11 cellular contexts compared by ENCODE assay signal in the genomic region with DNA sequence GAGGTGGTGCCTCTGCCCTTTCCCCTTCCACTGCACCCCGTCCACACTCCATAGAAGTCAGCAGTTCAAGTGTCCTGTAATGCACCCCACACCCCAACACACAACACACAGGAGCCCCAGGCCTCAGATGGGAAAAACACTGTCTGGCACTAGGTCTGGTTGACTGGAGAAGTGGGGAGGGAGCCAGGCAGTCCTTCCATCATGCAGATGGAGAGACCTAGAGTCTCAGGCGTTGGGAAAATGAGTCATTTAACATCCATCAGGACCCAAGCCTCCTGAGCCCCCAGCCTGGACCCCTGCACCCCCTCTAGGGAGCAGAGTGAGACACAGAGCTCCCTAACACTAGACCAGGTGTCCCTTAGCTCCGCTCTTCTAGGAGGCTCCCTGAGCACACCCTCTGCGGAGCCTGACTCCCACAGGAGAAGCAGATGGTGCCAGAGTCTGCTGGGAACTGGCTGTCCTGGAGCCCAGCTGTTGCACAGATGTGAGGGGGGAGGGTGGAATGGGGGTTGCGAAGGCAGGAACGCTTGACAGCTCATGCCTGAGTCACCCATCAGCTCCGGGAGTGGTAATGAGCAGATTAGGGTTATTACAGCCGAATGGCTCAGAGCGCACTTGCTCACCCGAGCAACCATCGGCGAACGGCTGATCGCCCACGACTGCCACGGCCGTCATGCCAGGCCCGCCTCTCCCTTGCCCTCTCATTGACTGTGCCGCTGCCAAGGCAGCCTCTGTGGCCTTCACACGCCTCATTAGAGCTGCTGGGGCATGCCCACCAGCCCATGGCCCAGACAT. TPM values are rescaled to one million over a fixed set of nuclear protein-coding genes. Genes with fewer than 3 reads are reported as not detected.
DNase-seq lines count a peak whose midpoint lies in the region; ATAC-seq and TF ChIP-seq lines count a peak whose summit lies in the region.
"Had no signal": no experiment of that assay in that cellular context is flagged by ENCODE, and none has a peak within 500 bp of the region (broad histone marks: within the 10 kb centered on the region; RNA-seq: fewer than 3 reads in every experiment).

No MANE protein-coding gene starts in this region.

- no peak overlapping the region for H3K4me3 ChIP-seq in colonic mucosa
- H3K4me3 ChIP-seq in GM23338 = no peak overlapping the region

- H3F3A ChIP-seq in GM23338 (replicated peaks; ENCODE audit: low read depth) = no peaks in the 10 kb centered on the region

- no peaks in the 10 kb centered on the region for H3K36me3 ChIP-seq in colonic mucosa
- no peaks in the 10 kb centered on the region for H3K36me3 ChIP-seq in GM23338 (ENCODE audit: insufficient read depth)

- no peaks in the 10 kb centered on the region for H3K9me3 Mint-ChIP-seq in CD4-positive, alpha-beta T cell
- H3K9me3 Mint-ChIP-seq in GM23338 (no peaks in the 10 kb centered on the region), CD14-positive monocyte (peaks cover 0 to 2% (median 0%) of the 10 kb centered on the region in 7 donors)
- H3K9me3 Mint-ChIP-seq: activated naive CD4-positive, alpha-beta T cell treated with anti-CD3 and anti-CD28 coated beads, Interleukin-2, amount 50 U/mL, for 24 hours; IgD-negative memory B cell had no signal

- peaks cover 31% of the 10 kb centered on the region for H3K27me3 Mint-ChIP-seq in CD4-positive, alpha-beta T cell
- H3K27me3 Mint-ChIP-seq in GM23338 (ENCODE audit: insufficient read depth, low read depth, poor library complexity) = peaks cover 30% of the 10 kb centered on the region
- peaks cover 6 to 29% (median 17%) of the 10 kb centered on the region in 3 donors for H3K27me3 Mint-ChIP-seq in CD14-positive monocyte (ENCODE audit: low read depth in 3 of 3)

- no peak overlapping the region for H3K4me3 Mint-ChIP-seq in CD4-positive, alpha-beta T cell
- H3K4me3 Mint-ChIP-seq in GM23338 (no peak overlapping the region), CD14-positive monocyte (no peak overlapping the region)
- H3K4me3 Mint-ChIP-seq: activated naive CD4-positive, alpha-beta T cell treated with anti-CD3 and anti-CD28 coated beads, Interleukin-2, amount 50 U/mL, for 24 hours; IgD-negative memory B cell had no signal

- H3K27me3 ChIP-seq in colonic mucosa (no peaks in the 10 kb centered on the region), GM23338 (ENCODE audit: insufficient read depth) (no peaks in the 10 kb centered on the region)
- H3K27me3 ChIP-seq in CD4-positive, alpha-beta T cell (ENCODE audit: control insufficient read depth, insufficient read depth, low read length) = no peaks in the 10 kb centered on the region

- no peak for ATAC-seq in CD4-positive, alpha-beta T cell (ENCODE audit: poor library complexity)
- ATAC-seq in GM23338 = no peak

- H3K4me1 Mint-ChIP-seq in CD4-positive, alpha-beta T cell (ENCODE audit: low read depth) = no peaks in the 10 kb centered on the region
- H3K4me1 Mint-ChIP-seq in GM23338 = peaks cover 25% of the 10 kb centered on the region
- no peaks in the 10 kb centered on the region for H3K4me1 Mint-ChIP-seq in CD14-positive monocyte
- H3K4me1 Mint-ChIP-seq: activated naive CD4-positive, alpha-beta T cell treated with anti-CD3 and anti-CD28 coated beads, Interleukin-2, amount 50 U/mL, for 24 hours had no signal

- H3K4me1 ChIP-seq in colonic mucosa = peaks cover 5% of the 10 kb centered on the region
- peaks cover 23% of the 10 kb centered on the region for H3K4me1 ChIP-seq in GM23338 (ENCODE audit: insufficient read depth)

- CTCF ChIA-PET in CD4-positive, alpha-beta T cell (lab: Charles Lee) = no interaction called here

- H3K27ac Mint-ChIP-seq in CD4-positive, alpha-beta T cell = no peak overlapping the region
- H3K27ac Mint-ChIP-seq in GM23338 (no peak overlapping the region), CD14-positive monocyte (peak overlapping the region in 1 of 7 donors; percentile 31)
- H3K27ac Mint-ChIP-seq: activated naive CD4-positive, alpha-beta T cell treated with anti-CD3 and anti-CD28 coated beads, Interleukin-2, amount 50 U/mL, for 24 hours; IgD-negative memory B cell had no signal

- H3K36me3 Mint-ChIP-seq in CD4-positive, alpha-beta T cell (ENCODE audit: low read depth) = no peaks in the 10 kb centered on the region
- no peaks in the 10 kb centered on the region for H3K36me3 Mint-ChIP-seq in GM23338 (ENCODE audit: low read depth)
- no peaks in the 10 kb centered on the region for H3K36me3 Mint-ChIP-seq in CD14-positive monocyte
- H3K36me3 Mint-ChIP-seq: activated naive CD4-positive, alpha-beta T cell treated with anti-CD3 and anti-CD28 coated beads, Interleukin-2, amount 50 U/mL, for 24 hours; IgD-negative memory B cell had no signal

- no peaks in the 10 kb centered on the region for H3K9me2 ChIP-seq in GM23338 (ENCODE audit: insufficient read depth)

- H2AFZ ChIP-seq in GM23338 = no peak overlapping the region

- H3K27ac ChIP-seq in colonic mucosa = peak overlapping the region; percentile 55
- no peak overlapping the region for H3K27ac ChIP-seq in CD4-positive, alpha-beta T cell (ENCODE audit: low read depth, low read length)
- no peak overlapping the region for H3K27ac ChIP-seq in GM23338 (ENCODE audit: low read depth)

- H3K9ac ChIP-seq in colonic mucosa (ENCODE audit: low read depth in 2 of 2, low read length in 2 of 2) = peak overlapping the region in 1 of 2 donors; percentile 23

- TF ChIP-seq CTCF in AG09319 (IDR thresholded peaks at IDR 0.05; ENCODE audit: low read depth, low read length) = no peak
- TF ChIP-seq CTCF in colonic mucosa (IDR thresholded peaks at IDR 0.05) = no peak
- no peak for TF ChIP-seq CTCF in CD4-positive, alpha-beta T cell (IDR thresholded peaks at IDR 0.05)
- no peak for TF ChIP-seq CTCF in GM23338 (conservative IDR thresholded peaks at IDR 0.05; ENCODE audit: low read depth in 2 of 2)
- TF ChIP-seq CTCF in CD14-positive monocyte (IDR thresholded peaks at IDR 0.05) = no peak

- H3K79me2 ChIP-seq in GM23338 (replicated peaks; ENCODE audit: insufficient read depth) = no peaks in the 10 kb centered on the region

- H4K20me1 ChIP-seq in GM23338 (replicated peaks; ENCODE audit: insufficient read depth) = no peaks in the 10 kb centered on the region

- no peak overlapping the region for H3K4me2 ChIP-seq in GM23338

- H3K9me3 ChIP-seq in colonic mucosa = no peaks in the 10 kb centered on the region
- no peaks in the 10 kb centered on the region for H3K9me3 ChIP-seq in CD4-positive, alpha-beta T cell (ENCODE audit: control insufficient read depth, low read length)

- DNase-seq in AG09319 (ENCODE audit: extremely low read depth, low read depth) = peak; percentile 89
- DNase-seq in NCI-H1105 (lab: John Stamatoyannopoulos, UW) = peak; percentile 48
- peak; percentile 66 for DNase-seq in colonic mucosa
- DNase-seq in myocyte (ENCODE audit: low read depth) = peak; percentile 92
- no peak for DNase-seq in CD4-positive, alpha-beta T cell
- DNase-seq in GM23338 (ENCODE audit: low spot score) = no peak
- DNase-seq in NCI-H774 (lab: John Stamatoyannopoulos, UW) = no peak
- no peak for DNase-seq in CD14-positive monocyte (ENCODE audit: low spot score)
- DNase-seq: stimulated activated CD4-positive, alpha-beta T cell treated with anti-CD3 and anti-CD28 coated beads, Interleukin-15, amount 100 ng/mL, for 24 hours had no signal

- intact Hi-C loops in colonic mucosa (cut with DNase I) (no loop called here), CD14-positive monocyte (cut with micrococcal nuclease) (no loop called here)
- intact Hi-C loops in CD4-positive, alpha-beta T cell (cut with DNase I, micrococcal nuclease) = no loop called here

- POLR2A ChIA-PET in CD4-positive, alpha-beta T cell (lab: Charles Lee) = no interaction called here

RNA-seq across cellular contexts. Expression of gene SYT7, which starts 22.1 kb away (rescaled TPM):
- 10 to 100 TPM in 1 of 2 donors, 1 to 10 TPM in 1; 8.5 to 28.4 TPM for total RNA-seq in colonic mucosa
- total RNA-seq in myocyte = 6.0 and 13.9 TPM in 2 replicates
- polyA plus RNA-seq in myocyte (2012) = 1.6 TPM
- not detected for total RNA-seq in CD4-positive, alpha-beta T cell
- 7.0 and 10.3 TPM in 2 replicates for total RNA-seq in GM23338 (2014; rRNA removed; shearing (Covaris generic))
- 1.6 and 1.8 TPM in 2 replicates for polyA plus RNA-seq in GM23338 (2016; fragmentation: Nextera tagmentation; extraction: Ambion mirVana)
- polyA plus RNA-seq in CD14-positive monocyte = not detected
- polyA plus RNA-seq: IgD-negative memory B cell had no signal

Comparison
In these comparisons a context has a peak if more than half of its experiments do, and no peak if none do; other contexts are left out.
1. DNase-seq: peak in AG09319 (single experiment), NCI-H1105 (single experiment), colonic mucosa (single experiment) and myocyte (single experiment); none in CD4-positive, alpha-beta T cell (0 of 10), GM23338 (single experiment), NCI-H774 (single experiment) and CD14-positive monocyte (single experiment).